In the genomic region with DNA sequence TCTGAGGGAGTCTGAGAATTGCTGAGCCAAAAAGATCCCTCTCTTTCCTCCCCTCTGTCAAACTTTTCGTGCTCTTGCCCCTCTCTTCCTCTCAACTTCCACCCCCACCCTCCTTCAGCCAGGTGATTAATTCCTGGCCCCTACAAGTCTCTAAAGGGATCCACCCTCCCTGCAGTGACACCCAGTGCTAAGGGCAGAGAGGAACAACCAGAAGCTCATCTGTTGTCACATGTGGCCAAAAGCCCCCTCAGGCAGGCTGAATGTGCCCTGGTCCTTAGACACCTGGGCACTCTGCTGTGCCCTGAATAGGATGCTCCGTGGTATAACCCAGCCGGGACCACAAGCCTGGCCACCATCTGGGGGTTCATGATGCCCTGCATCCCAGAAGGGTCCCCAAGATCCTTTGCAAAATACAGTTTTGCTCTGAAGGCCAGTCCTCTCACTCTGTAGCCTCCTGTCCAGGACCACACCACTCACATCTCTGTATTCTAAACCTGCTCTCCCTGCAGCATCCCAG, we compare ENCODE assay signal across 19 cellular contexts.
"Had no signal": no experiment of that assay in that cellular context is flagged by ENCODE, and none has a peak within 500 bp of the region (broad histone marks: within the 10 kb centered on the region; RNA-seq: fewer than 3 reads in every experiment).

No MANE protein-coding gene starts in this region.

- H3K4me1 Mint-ChIP-seq: central memory CD8-positive, alpha-beta T cell had no signal

- H3K36me3 Mint-ChIP-seq: activated CD4-positive, alpha-beta memory T cell treated with anti-CD3 and anti-CD28 coated beads for 36 hours; activated naive CD8-positive, alpha-beta T cell treated with anti-CD3 and anti-CD28 coated beads, Interleukin-2, amount 10 ng/mL, durations not matched to agents 7 days and 5 days had no signal

- H3K9ac ChIP-seq: parathyroid adenoma had no signal

- H3K79me2 ChIP-seq: parathyroid adenoma had no signal

- H3K9me3 Mint-ChIP-seq: activated CD4-positive, alpha-beta memory T cell treated with anti-CD3 and anti-CD28 coated beads for 36 hours; activated naive CD8-positive, alpha-beta T cell treated with anti-CD3 and anti-CD28 coated beads, Interleukin-2, amount 10 ng/mL, durations not matched to agents 7 days and 5 days; central memory CD8-positive, alpha-beta T cell had no signal

- ATAC-seq: effector memory CD8-positive, alpha-beta T cell; gastrocnemius medialis had no signal

- H2AFZ ChIP-seq: parathyroid adenoma had no signal

- H3K4me3 ChIP-seq: breast epithelium, esophagus squamous epithelium, gastrocnemius medialis, testis, uterus had no signal

- FAIRE-seq: colon had no signal

- H3K4me3 Mint-ChIP-seq: activated CD4-positive, alpha-beta memory T cell treated with anti-CD3 and anti-CD28 coated beads for 36 hours; activated naive CD8-positive, alpha-beta T cell treated with anti-CD3 and anti-CD28 coated beads, Interleukin-2, amount 10 ng/mL, durations not matched to agents 7 days and 5 days; central memory CD8-positive, alpha-beta T cell; effector memory CD8-positive, alpha-beta T cell; nephron had no signal

- H3K27ac Mint-ChIP-seq: activated CD4-positive, alpha-beta memory T cell treated with anti-CD3 and anti-CD28 coated beads for 36 hours; activated naive CD8-positive, alpha-beta T cell treated with anti-CD3 and anti-CD28 coated beads, Interleukin-2, amount 10 ng/mL, durations not matched to agents 7 days and 5 days; effector memory CD8-positive, alpha-beta T cell; nephron had no signal

- H3K9me3 ChIP-seq: breast epithelium, esophagus squamous epithelium, gastrocnemius medialis, testis, uterus had no signal

- H3K4me1 ChIP-seq: breast epithelium, parathyroid adenoma, testis, uterus had no signal

- H3K36me3 ChIP-seq: breast epithelium, esophagus squamous epithelium, gastrocnemius medialis, uterus had no signal

- DNase-seq: activated CD4-positive, alpha-beta memory T cell treated with anti-CD3 and anti-CD28 coated beads for 36 hours; activated CD4-positive, alpha-beta T cell treated with anti-CD3 and anti-CD28 coated beads for 48 hours; activated naive CD4-positive, alpha-beta T cell treated with Interleukin-2 at 50 U/mL for 16 hours; activated naive CD8-positive, alpha-beta T cell treated with anti-CD3 and anti-CD28 coated beads, Interleukin-2, amount 10 ng/mL, durations not matched to agents 7 days and 5 days; activated T-cell treated with anti-CD3 and anti-CD28 coated beads, Interleukin-2, amount 50 U/mL, for 48 hours; amniotic stem cell; effector memory CD8-positive, alpha-beta T cell; esophagus squamous epithelium; gastrocnemius medialis; stimulated activated CD4-positive, alpha-beta T cell treated with anti-CD3 and anti-CD28 coated beads, Interleukin-4, amount 100 ng/mL, for 24 hours; testis; trophoblast cell; uterus had no signal

- H3K27ac ChIP-seq: breast epithelium, dorsolateral prefrontal cortex, esophagus squamous epithelium, gastrocnemius medialis, parathyroid adenoma, testis, uterus had no signal

- H3K27me3 ChIP-seq: breast epithelium, testis, uterus had no signal
